In genomic region chr2:201118121-201118956, GRCh38 we compare ENCODE assay signal across 8 cellular contexts. TPM values are rescaled to one million over a fixed set of nuclear protein-coding genes. Genes with fewer than 3 reads are reported as not detected.
DNase-seq lines count a peak whose midpoint lies in the region; ATAC-seq and TF ChIP-seq lines count a peak whose summit lies in the region.

No MANE protein-coding gene starts in this region.

- H3K23ac ChIP-seq in trophoblast cell (ENCODE audit: low read length) = no peak overlapping the region

- H3K79me2 ChIP-seq in trophoblast cell (ENCODE audit: control insufficient read depth, insufficient read depth, low read length, poor library complexity) = peaks cover 6% of the 10 kb centered on the region

- H2BK120ac ChIP-seq in trophoblast cell (ENCODE audit: insufficient read depth, low read length, poor library complexity) = peak overlapping the region; percentile 18

- peak overlapping the region; percentile 95 to 100 (median 100) for H3K4me3 Mint-ChIP-seq in IgD-negative memory B cell
- H3K4me3 Mint-ChIP-seq in activated naive CD4-positive, alpha-beta T cell treated with anti-CD3 and anti-CD28 coated beads, Interleukin-2, amount 50 U/mL, for 24 hours = peak overlapping the region; percentile 96

- H3K4me1 ChIP-seq in trophoblast cell (ENCODE audit: control insufficient read depth in 1 of 2, insufficient read depth in 2 of 2, low read length in 2 of 2) = peaks cover 4 to 7% of the 10 kb centered on the region in 2 experiments
- H3K4me1 ChIP-seq in upper lobe of right lung = peaks cover 39% of the 10 kb centered on the region

- peak overlapping the region; percentile 13 for H2BK5ac ChIP-seq in trophoblast cell (ENCODE audit: low read depth, low read length, poor library complexity)

- peak overlapping the region; percentile 21 for H3K14ac ChIP-seq in trophoblast cell (ENCODE audit: low read length)

- TF ChIP-seq CTCF in upper lobe of right lung (IDR thresholded peaks at IDR 0.05) = peak; percentile 54

- H4K12ac ChIP-seq in trophoblast cell (ENCODE audit: low read depth, low read length) = no peak overlapping the region

- H3K27ac Mint-ChIP-seq in IgD-negative memory B cell = peak overlapping the region; percentile 90 to 100 (median 100)
- peak overlapping the region; percentile 100 for H3K27ac Mint-ChIP-seq in activated naive CD4-positive, alpha-beta T cell treated with anti-CD3 and anti-CD28 coated beads, Interleukin-2, amount 50 U/mL, for 24 hours

- no peak overlapping the region for H2BK12ac ChIP-seq in trophoblast cell (ENCODE audit: low read length)

- WGBS in trophoblast cell (ENCODE audit: extremely low coverage, insufficient coverage, insufficient read length) = no CpG with 5 or more reads among the region's 48 CpGs

- ATAC-seq in GM21529 (IDR thresholded peaks at IDR 0.05; ENCODE audit: unreplicated experiment) = peak; percentile 40
- peak; percentile 51 for ATAC-seq in Right ventricle myocardium inferior
- peak; percentile 61 for ATAC-seq in upper lobe of right lung

- intact Hi-C loops in Right ventricle myocardium inferior (cut with DNase I) = no loop called here
- intact Hi-C loops in upper lobe of right lung (cut with DNase I) = loop anchor here (5.0 kb wide), 1 partner anchor 39 kb away; no protein-coding TSS in a partner anchor

- H3K9me3 ChIP-seq in SK-N-MC (ENCODE audit: low read depth, low read length) (no peaks in the 10 kb centered on the region), trophoblast cell (ENCODE audit: insufficient read depth, low read depth, low read length) (no peaks in the 10 kb centered on the region), upper lobe of right lung (no peaks in the 10 kb centered on the region)

- H3K18ac ChIP-seq in trophoblast cell (ENCODE audit: low read length) = peak overlapping the region; percentile 8

- H3K4me2 ChIP-seq in trophoblast cell (ENCODE audit: low read length) = peak overlapping the region; percentile 59

- H3K4ac ChIP-seq in trophoblast cell (ENCODE audit: low read depth, low read length) = no peak overlapping the region

- H4K91ac ChIP-seq in trophoblast cell (ENCODE audit: low read depth, low read length) = peak overlapping the region; percentile 17

- H3K4me3 ChIP-seq in SK-N-MC = peak overlapping the region; percentile 83
- H3K4me3 ChIP-seq in trophoblast cell (ENCODE audit: low read depth, low read length) = peak overlapping the region; percentile 41
- H3K4me3 ChIP-seq in upper lobe of right lung = peak overlapping the region; percentile 83

- H3K36me3 Mint-ChIP-seq in IgD-negative memory B cell = peaks cover 10% of the 10 kb centered on the region
- H3K36me3 Mint-ChIP-seq in activated naive CD4-positive, alpha-beta T cell treated with anti-CD3 and anti-CD28 coated beads, Interleukin-2, amount 50 U/mL, for 24 hours = peaks cover 21% of the 10 kb centered on the region

- H3K36me3 ChIP-seq in SK-N-MC (ENCODE audit: insufficient read depth, low read length) = no peaks in the 10 kb centered on the region; the same call in 1 of the 2 replicates
- no peaks in the 10 kb centered on the region for H3K36me3 ChIP-seq in trophoblast cell (ENCODE audit: control insufficient read depth in 1 of 2, insufficient read depth in 2 of 2, low read length in 2 of 2)
- H3K36me3 ChIP-seq in upper lobe of right lung = peaks cover 11% of the 10 kb centered on the region

- peaks cover 17% of the 10 kb centered on the region for H3K79me1 ChIP-seq in trophoblast cell (ENCODE audit: low read length)

- no peaks in the 10 kb centered on the region for H3K27me3 Mint-ChIP-seq in IgD-negative memory B cell
- H3K27me3 Mint-ChIP-seq in activated naive CD4-positive, alpha-beta T cell treated with anti-CD3 and anti-CD28 coated beads, Interleukin-2, amount 50 U/mL, for 24 hours = no peaks in the 10 kb centered on the region

- no peak overlapping the region for H2AK5ac ChIP-seq in trophoblast cell (ENCODE audit: low read length)

- peak overlapping the region; percentile 31 for H4K8ac ChIP-seq in trophoblast cell (ENCODE audit: low read depth, low read length)

- H3K4me1 Mint-ChIP-seq in IgD-negative memory B cell = peaks cover 23 to 51% (median 44%) of the 10 kb centered on the region in 3 donors
- H3K4me1 Mint-ChIP-seq in activated naive CD4-positive, alpha-beta T cell treated with anti-CD3 and anti-CD28 coated beads, Interleukin-2, amount 50 U/mL, for 24 hours = peaks cover 45% of the 10 kb centered on the region

- H3K9ac ChIP-seq in SK-N-MC (ENCODE audit: insufficient read length) (peak overlapping the region; percentile 94), trophoblast cell (ENCODE audit: low read length) (no peak overlapping the region)

- H3K27ac ChIP-seq in SK-N-MC (peak overlapping the region; percentile 99), trophoblast cell (ENCODE audit: low read depth, low read length) (peak overlapping the region; percentile 72), upper lobe of right lung (peak overlapping the region; percentile 100)

- DNase-seq in EH (ENCODE audit: low read depth) (peak; percentile 88), SK-N-MC (ENCODE audit: low read depth, low spot score) (no peak), Right ventricle myocardium inferior (ENCODE audit: missing footprints) (peak; percentile 95), trophoblast cell (peak; percentile 93 to 94), upper lobe of right lung (peak; percentile 92)

- no peaks in the 10 kb centered on the region for H3K9me3 Mint-ChIP-seq in IgD-negative memory B cell
- no peaks in the 10 kb centered on the region for H3K9me3 Mint-ChIP-seq in activated naive CD4-positive, alpha-beta T cell treated with anti-CD3 and anti-CD28 coated beads, Interleukin-2, amount 50 U/mL, for 24 hours

- H2AFZ ChIP-seq in trophoblast cell (ENCODE audit: insufficient read depth, low read length, poor library complexity) = no peak overlapping the region

- H3K27me3 ChIP-seq in trophoblast cell (ENCODE audit: insufficient read depth, low read length) (no peaks in the 10 kb centered on the region), upper lobe of right lung (no peaks in the 10 kb centered on the region)

RNA-seq across cellular contexts. Expression of gene CFLAR, which starts 2.4 kb away (rescaled TPM):
- polyA plus RNA-seq in IgD-negative memory B cell = 104 TPM
- total RNA-seq in Right ventricle myocardium inferior (218 TPM), upper lobe of right lung (316 TPM)
- 14.5 TPM in 2 replicates for polyA plus RNA-seq in trophoblast cell (2013)

RNA-seq across cellular contexts. Expression of gene NDUFB3, which starts 46.5 kb away (rescaled TPM):
- 188 TPM for polyA plus RNA-seq in IgD-negative memory B cell
- total RNA-seq in Right ventricle myocardium inferior (555 TPM), upper lobe of right lung (68.2 TPM)
- polyA plus RNA-seq in trophoblast cell (2013) = 111 TPM in 2 replicates

RNA-seq across cellular contexts. Expression of gene HYCC2, which starts 46.9 kb away (rescaled TPM):
- polyA plus RNA-seq in IgD-negative memory B cell = 15.1 TPM
- total RNA-seq in Right ventricle myocardium inferior (14.5 TPM), upper lobe of right lung (32.9 TPM)
- polyA plus RNA-seq in trophoblast cell (2013) = 6.8 and 7.1 TPM in 2 replicates
